ENCODE assay signal across 1 cellular context in genomic region chr2:178423746-178424145, GRCh38. TPM values are rescaled to one million over a fixed set of nuclear protein-coding genes. Genes with fewer than 3 reads are reported as not detected.
"Had no signal": no experiment of that assay in that cellular context is flagged by ENCODE, and none has a peak within 500 bp of the region (broad histone marks: within the 10 kb centered on the region; RNA-seq: fewer than 3 reads in every experiment).

No MANE protein-coding gene starts in this region.

RNA-seq across cellular contexts. Expression of gene PJVK, which starts 27.4 kb away (rescaled TPM):
- total RNA-seq: M059J had no signal
